1 cellular context compared by ENCODE assay signal in genomic region chr22:35746946-35747703, GRCh38.
TF ChIP-seq lines count a peak whose summit lies in the region.

No MANE protein-coding gene starts in this region.

TF ChIP-seq in IMR-90, 13 proteins besides CTCF, POLR2A, EP300 and RAD21:
- TF ChIP-seq FOS (IDR thresholded peaks at IDR 0.05; ENCODE audit: low read depth, low read length) (peak; percentile 47; the same call in 1 of the 2 replicates), ELK1 (IDR thresholded peaks at IDR 0.05; ENCODE audit: borderline replicate concordance, low read depth, low read length) (no peak)
